Comparison of ENCODE assay signal across 8 cellular contexts in genomic region chr12:991350-992278, GRCh38. TPM values are rescaled to one million over a fixed set of nuclear protein-coding genes. Genes with fewer than 3 reads are reported as not detected.
DNase-seq lines count a peak whose midpoint lies in the region; ATAC-seq and TF ChIP-seq lines count a peak whose summit lies in the region.

No MANE protein-coding gene starts in this region.

- WGBS in esophagus muscularis mucosa: 7% methylated on average over 22 of the region's 48 CpGs

- H3K27ac ChIP-seq in VCaP (peak overlapping the region; percentile 99), esophagus muscularis mucosa (replicated peaks in 1 of 4) (peak overlapping the region; percentile 95 to 99 (median 99))

- DNase-seq in AG20443 (ENCODE audit: low spot score) (peak; percentile 75), esophagus muscularis mucosa (ENCODE audit: extremely low spot score) (no peak), GM10266 (ENCODE audit: extremely low spot score) (no peak)
- DNase-seq in natural killer cell treated with Interleukin-12 subunit alpha and Interleukin-12 subunit beta and Interleukin-15 and Interleukin-18, amount 100 ng/mL, for 72 hours (ENCODE audit: low spot score): no peak

- H3K9me3 ChIP-seq in esophagus muscularis mucosa: no peaks in the 10 kb centered on the region

- H3K9me3 Mint-ChIP-seq in natural killer cell treated with Interleukin-12 subunit alpha and Interleukin-12 subunit beta and Interleukin-15 and Interleukin-18, amount 100 ng/mL, for 72 hours: no peaks in the 10 kb centered on the region

- H3K4me3 Mint-ChIP-seq in natural killer cell treated with Interleukin-12 subunit alpha and Interleukin-12 subunit beta and Interleukin-15 and Interleukin-18, amount 100 ng/mL, for 72 hours: peak overlapping the region; percentile 98

- H3K36me3 Mint-ChIP-seq in natural killer cell treated with Interleukin-12 subunit alpha and Interleukin-12 subunit beta and Interleukin-15 and Interleukin-18, amount 100 ng/mL, for 72 hours: peaks cover 5% of the 10 kb centered on the region

- TF ChIP-seq CTCF in VCaP (conservative IDR thresholded peaks at IDR 0.05) (no peak; the same call in 1 of the 2 replicates), esophagus muscularis mucosa (IDR thresholded peaks at IDR 0.05) (no peak), GM10266 (IDR thresholded peaks at IDR 0.05; ENCODE audit: control insufficient read depth, insufficient read depth, low read depth, missing control alignments) (no peak)

- no peak for TF ChIP-seq POLR2A in esophagus muscularis mucosa (IDR thresholded peaks at IDR 0.05; ENCODE audit: low read depth)

- TF ChIP-seq EP300 in Ishikawa (IDR thresholded peaks at IDR 0.05; ENCODE audit: borderline replicate concordance) (no peak), esophagus muscularis mucosa (IDR thresholded peaks at IDR 0.05) (no peak)

- intact Hi-C loops in esophagus muscularis mucosa (cut with DNase I): loop anchor here (10.0 kb wide), 1 partner anchor 593 kb away; no protein-coding TSS in a partner anchor

- peak overlapping the region; percentile 88 to 99 (median 98) for H3K4me3 ChIP-seq in esophagus muscularis mucosa

- peak overlapping the region; percentile 84 to 88 for H3K27ac Mint-ChIP-seq in natural killer cell treated with Interleukin-12 subunit alpha and Interleukin-12 subunit beta and Interleukin-15 and Interleukin-18, amount 100 ng/mL, for 72 hours

- H3K4me1 ChIP-seq in esophagus muscularis mucosa: peaks cover 31 to 61% (median 61%) of the 10 kb centered on the region in 4 donors

- ATAC-seq in GM18520 (IDR thresholded peaks at IDR 0.05; ENCODE audit: unreplicated experiment) (peak; percentile 24), HG02870 (IDR thresholded peaks at IDR 0.05; ENCODE audit: unreplicated experiment) (no peak)
- ATAC-seq in natural killer cell treated with Interleukin-12 subunit alpha and Interleukin-12 subunit beta and Interleukin-15 and Interleukin-18, amount 100 ng/mL, for 72 hours: no peak

- H3K27me3 Mint-ChIP-seq in natural killer cell treated with Interleukin-12 subunit alpha and Interleukin-12 subunit beta and Interleukin-15 and Interleukin-18, amount 100 ng/mL, for 72 hours: no peaks in the 10 kb centered on the region

- no peaks in the 10 kb centered on the region for H3K27me3 ChIP-seq in esophagus muscularis mucosa

- peaks cover 0 to 5% (median 0%) of the 10 kb centered on the region in 4 donors for H3K36me3 ChIP-seq in esophagus muscularis mucosa

- no peak for TF ChIP-seq RAD21 in Ishikawa (IDR thresholded peaks at IDR 0.05; ENCODE audit: low read depth)

- peaks cover 22 to 31% of the 10 kb centered on the region in 2 donors for H3K4me1 Mint-ChIP-seq in natural killer cell treated with Interleukin-12 subunit alpha and Interleukin-12 subunit beta and Interleukin-15 and Interleukin-18, amount 100 ng/mL, for 72 hours (ENCODE audit: low read depth in 2 of 2)

TF ChIP-seq in Ishikawa, 13 proteins besides CTCF, POLR2A, EP300 and RAD21:
- no peak for TF ChIP-seq REST (IDR thresholded peaks at IDR 0.05; ENCODE audit: low read depth)
- TF ChIP-seq USF1 (IDR thresholded peaks at IDR 0.05): no peak
- TF ChIP-seq YY1 (IDR thresholded peaks at IDR 0.05; ENCODE audit: low read depth): no peak; the same call in 1 of the 2 replicates
- TF ChIP-seq ZBTB7A (IDR thresholded peaks at IDR 0.05; ENCODE audit: low read depth): peak; percentile 96
- TF ChIP-seq MAX (IDR thresholded peaks at IDR 0.05): 0 out of 2 replicates have a peak, but pooled peaks have one; percentile 14

RNA-seq across cellular contexts. Expression of gene ERC1, which starts 0.6 kb away (rescaled TPM):
- total RNA-seq in esophagus muscularis mucosa: 10 to 100 TPM; 50.0 to 88.1 (median 59.7) TPM
- 10 to 100 TPM; 32.6 to 77.2 TPM for total RNA-seq in natural killer cell treated with Interleukin-12 subunit alpha and Interleukin-12 subunit beta and Interleukin-15 and Interleukin-18, amount 100 ng/mL, for 72 hours

RNA-seq across cellular contexts. Expression of gene RAD52, which starts 42.1 kb away (rescaled TPM):
- 10 to 100 TPM in 3 of 4 donors, 1 to 10 TPM in 1; 6.6 to 18.8 (median 11.6) TPM for total RNA-seq in esophagus muscularis mucosa
- total RNA-seq in natural killer cell treated with Interleukin-12 subunit alpha and Interleukin-12 subunit beta and Interleukin-15 and Interleukin-18, amount 100 ng/mL, for 72 hours: 10 to 100 TPM; 17.0 to 24.9 TPM
